ENCODE assay signal across 2 cellular contexts in the genomic region with DNA sequence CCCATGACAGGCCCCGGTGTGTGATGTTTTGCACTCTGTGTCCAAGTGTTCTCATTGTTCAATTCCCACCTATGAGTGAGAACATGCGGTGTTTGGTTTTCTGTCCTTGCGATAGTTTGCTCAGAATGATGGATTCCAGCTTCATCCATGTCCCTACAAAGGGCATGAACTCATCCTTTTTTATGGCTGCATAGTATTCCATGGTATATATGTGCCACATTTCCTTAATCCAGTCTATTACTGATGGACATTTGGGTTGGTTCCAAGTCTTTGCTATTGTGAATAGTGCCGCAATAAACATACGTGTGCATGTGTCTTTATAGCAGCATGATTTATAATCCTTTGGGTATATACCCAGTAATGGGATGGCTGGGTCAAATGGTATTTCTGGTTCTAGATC. TPM values are rescaled to one million over a fixed set of nuclear protein-coding genes. Genes with fewer than 3 reads are reported as not detected.
"Had no signal": no experiment of that assay in that cellular context is flagged by ENCODE, and none has a peak within 500 bp of the region (broad histone marks: within the 10 kb centered on the region; RNA-seq: fewer than 3 reads in every experiment).

No MANE protein-coding gene starts in this region.

RNA-seq across cellular contexts. Expression of a gene that starts 49.2 kb away (rescaled TPM):
- total RNA-seq: HepG2, HT-29 had no signal
- polyA plus RNA-seq: HepG2 had no signal
